In the genomic region with DNA sequence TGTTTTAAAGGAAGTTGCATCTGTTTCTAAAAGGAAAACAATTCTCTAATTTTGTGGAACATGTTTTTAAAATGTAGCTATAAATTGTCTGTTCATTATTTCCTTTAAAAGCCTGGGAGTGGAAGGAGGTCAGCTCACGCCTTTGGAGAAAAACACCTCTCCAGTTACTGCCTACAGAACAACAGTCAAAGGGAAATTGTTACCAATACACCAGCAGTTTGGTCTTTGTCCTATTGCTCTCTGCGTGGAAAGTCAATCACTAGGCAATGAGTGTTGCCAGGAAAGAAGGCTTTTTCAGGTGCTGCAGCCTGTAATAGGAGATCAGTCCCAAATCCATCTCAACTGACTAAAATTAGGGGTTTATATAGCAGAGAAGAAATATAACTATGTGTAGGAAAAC, we compare ENCODE assay signal across 28 cellular contexts. TPM values are rescaled to one million over a fixed set of nuclear protein-coding genes. Genes with fewer than 3 reads are reported as not detected.
"Had no signal": no experiment of that assay in that cellular context is flagged by ENCODE, and none has a peak within 500 bp of the region (broad histone marks: within the 10 kb centered on the region; RNA-seq: fewer than 3 reads in every experiment).

No MANE protein-coding gene starts in this region.

- H3K9me3 Mint-ChIP-seq: activated naive CD4-positive, alpha-beta T cell treated with anti-CD3 and anti-CD28 coated beads, Interleukin-2, amount 50 U/mL, for 24 hours had no signal

- H3K9me3 ChIP-seq: body of pancreas, suprapubic skin, transverse colon, uterus had no signal

- H3K4me1 ChIP-seq: body of pancreas, neural progenitor cell, uterus had no signal

- H3K27ac ChIP-seq: body of pancreas, cardiac muscle cell, neural progenitor cell, suprapubic skin, uterus had no signal

- H3K27me3 Mint-ChIP-seq: activated naive CD4-positive, alpha-beta T cell treated with anti-CD3 and anti-CD28 coated beads, Interleukin-2, amount 50 U/mL, for 24 hours; stimulated activated naive CD8-positive, alpha-beta T cell treated with anti-CD3 and anti-CD28 coated beads, Interleukin-15, amount 100 ng/mL, for 72 hours had no signal

- H3K4me2 ChIP-seq: neural progenitor cell had no signal

- H3K9ac ChIP-seq: neural progenitor cell had no signal

- DNase-seq: activated CD4-positive, alpha-beta T cell treated with anti-CD3 and anti-CD28 coated beads for 1 hour; activated CD4-positive, alpha-beta T cell treated with anti-CD3 and anti-CD28 coated beads, Interleukin-2, amount 50 U/mL, for 1 hour; activated CD8-positive, alpha-beta T cell treated with anti-CD3 and anti-CD28 coated beads, Interleukin-2, amount 10 ng/mL, durations not matched to agents 7 days and 5 days; activated gamma-delta T cell treated with Interleukin-2 at 50 U/mL for 16 hours; anterior cingulate cortex; body of pancreas; cortex of kidney; effector CD4-positive, alpha-beta T cell; foreskin melanocyte; hypothalamus; naive thymus-derived CD4-positive, alpha-beta T cell; posterior cingulate gyrus; small intestine; stimulated activated CD4-positive, alpha-beta T cell treated with anti-CD3 and anti-CD28 coated beads, Interleukin-2, amount 100 ng/mL, for 24 hours; stimulated activated naive CD8-positive, alpha-beta T cell treated with anti-CD3 and anti-CD28 coated beads, Interleukin-15, amount 100 ng/mL, for 72 hours; transverse colon; uterus had no signal

- H3K4me3 Mint-ChIP-seq: activated CD8-positive, alpha-beta T cell treated with anti-CD3 and anti-CD28 coated beads, Interleukin-2, amount 10 ng/mL, durations not matched to agents 7 days and 5 days; activated naive CD4-positive, alpha-beta T cell treated with anti-CD3 and anti-CD28 coated beads, Interleukin-2, amount 50 U/mL, for 24 hours; activated T-helper 1 cell treated with anti-CD3 and anti-CD28 coated beads, Interleukin-12 subunit alpha, Interleukin-12 subunit beta, Interleukin-2, Interleukin-4 antibody, amounts not matched to agents 30 ng/mL and 10 ng/mL and 1 ng/mL, durations not matched to agents 14 hours and 24 hours and 36 hours; naive thymus-derived CD4-positive, alpha-beta T cell; neural progenitor cell; stimulated activated effector memory CD8-positive, alpha-beta T cell treated with anti-CD3 and anti-CD28 coated beads, Interleukin-12 subunit alpha, Interleukin-12 subunit beta, amount 100 ng/mL, for 72 hours; stimulated activated naive CD8-positive, alpha-beta T cell treated with anti-CD3 and anti-CD28 coated beads, Interleukin-15, amount 100 ng/mL, for 72 hours had no signal

- H3K4me3 ChIP-seq: body of pancreas, cardiac muscle cell, lung, neural progenitor cell, suprapubic skin, transverse colon, uterus had no signal

- H3K27me3 ChIP-seq: body of pancreas, neural progenitor cell, suprapubic skin, transverse colon, uterus had no signal

- H2AFZ ChIP-seq: neural progenitor cell had no signal

- H3K27ac Mint-ChIP-seq: activated CD8-positive, alpha-beta T cell treated with anti-CD3 and anti-CD28 coated beads, Interleukin-2, amount 10 ng/mL, durations not matched to agents 7 days and 5 days; activated naive CD4-positive, alpha-beta T cell treated with anti-CD3 and anti-CD28 coated beads, Interleukin-2, amount 50 U/mL, for 24 hours; activated T-helper 1 cell treated with anti-CD3 and anti-CD28 coated beads, Interleukin-12 subunit alpha, Interleukin-12 subunit beta, Interleukin-2, Interleukin-4 antibody, amounts not matched to agents 30 ng/mL and 10 ng/mL and 1 ng/mL, durations not matched to agents 14 hours and 24 hours and 36 hours; neural progenitor cell; stimulated activated effector memory CD8-positive, alpha-beta T cell treated with anti-CD3 and anti-CD28 coated beads, Interleukin-12 subunit alpha, Interleukin-12 subunit beta, amount 100 ng/mL, for 72 hours; stimulated activated naive CD8-positive, alpha-beta T cell treated with anti-CD3 and anti-CD28 coated beads, Interleukin-15, amount 100 ng/mL, for 72 hours had no signal

- H3K36me3 ChIP-seq: cardiac muscle cell, neural progenitor cell, suprapubic skin, transverse colon, uterus had no signal

- ATAC-seq: activated CD8-positive, alpha-beta T cell treated with anti-CD3 and anti-CD28 coated beads, Interleukin-2, amount 10 ng/mL, durations not matched to agents 7 days and 5 days; naive thymus-derived CD4-positive, alpha-beta T cell; sciatic nerve; stimulated activated effector memory CD8-positive, alpha-beta T cell treated with anti-CD3 and anti-CD28 coated beads, Interleukin-12 subunit alpha, Interleukin-12 subunit beta, amount 100 ng/mL, for 72 hours; stimulated activated naive CD8-positive, alpha-beta T cell treated with anti-CD3 and anti-CD28 coated beads, Interleukin-15, amount 100 ng/mL, for 72 hours had no signal

- H3K4me1 Mint-ChIP-seq: activated naive CD4-positive, alpha-beta T cell treated with anti-CD3 and anti-CD28 coated beads, Interleukin-2, amount 50 U/mL, for 24 hours; neural progenitor cell; stimulated activated effector memory CD8-positive, alpha-beta T cell treated with anti-CD3 and anti-CD28 coated beads, Interleukin-12 subunit alpha, Interleukin-12 subunit beta, amount 100 ng/mL, for 72 hours; stimulated activated naive CD8-positive, alpha-beta T cell treated with anti-CD3 and anti-CD28 coated beads, Interleukin-15, amount 100 ng/mL, for 72 hours had no signal

- H3K36me3 Mint-ChIP-seq: neural progenitor cell; stimulated activated effector memory CD8-positive, alpha-beta T cell treated with anti-CD3 and anti-CD28 coated beads, Interleukin-12 subunit alpha, Interleukin-12 subunit beta, amount 100 ng/mL, for 72 hours had no signal

RNA-seq across cellular contexts. Expression of a gene that starts 52.9 kb away (rescaled TPM):
- total RNA-seq: activated CD8-positive, alpha-beta T cell treated with anti-CD3 and anti-CD28 coated beads, Interleukin-2, amount 10 ng/mL, durations not matched to agents 7 days and 5 days; activated T-helper 1 cell treated with anti-CD3 and anti-CD28 coated beads, Interleukin-12 subunit alpha, Interleukin-12 subunit beta, Interleukin-2, Interleukin-4 antibody, amounts not matched to agents 30 ng/mL and 10 ng/mL and 1 ng/mL, durations not matched to agents 14 hours and 24 hours and 36 hours; body of pancreas; cardiac muscle cell; cerebellum; esophagus mucosa; lung; naive thymus-derived CD4-positive, alpha-beta T cell; omental fat pad; sciatic nerve; suprapubic skin; transverse colon; uterus had no signal
- polyA plus RNA-seq: cardiac muscle cell; lung; naive thymus-derived CD4-positive, alpha-beta T cell; small intestine had no signal
